Comparison of ENCODE assay signal across 24 cellular contexts in genomic region chr5:178757410-178757809, GRCh38.
"Had no signal": no experiment of that assay in that cellular context is flagged by ENCODE, and none has a peak within 500 bp of the region (broad histone marks: within the 10 kb centered on the region; RNA-seq: fewer than 3 reads in every experiment).

No MANE protein-coding gene starts in this region.

- H3K27ac ChIP-seq: colonic mucosa, coronary artery, dorsolateral prefrontal cortex, epithelial cell of prostate, esophagus muscularis mucosa, esophagus squamous epithelium, foreskin keratinocyte, gastrocnemius medialis, gastroesophageal sphincter, heart left ventricle, heart right ventricle, hepatocyte had no signal

- DNase-seq: colonic mucosa; cortex of kidney; dermis blood vessel endothelial cell; effector CD4-positive, alpha-beta T cell; effector CD8-positive, alpha-beta T cell; effector memory CD4-positive, alpha-beta T cell; effector memory CD8-positive, alpha-beta T cell; endodermal cell; erythroblast; esophagus squamous epithelium; foreskin fibroblast; foreskin keratinocyte; foreskin melanocyte; gastrocnemius medialis; glutamatergic neuron; head of caudate nucleus; heart left ventricle; heart right ventricle had no signal

- H3K4me3 ChIP-seq: colonic mucosa, coronary artery, dorsolateral prefrontal cortex, esophagus muscularis mucosa, esophagus squamous epithelium, gastrocnemius medialis, gastroesophageal sphincter, heart left ventricle, heart right ventricle, hepatocyte had no signal

- H3K9me3 ChIP-seq: colonic mucosa, esophagus muscularis mucosa, esophagus squamous epithelium, gastrocnemius medialis, gastroesophageal sphincter, heart left ventricle, heart right ventricle had no signal

- H3K4me1 ChIP-seq: colonic mucosa, esophagus muscularis mucosa, foreskin keratinocyte, gastrocnemius medialis, gastroesophageal sphincter, heart left ventricle, heart right ventricle had no signal

- H3K36me3 ChIP-seq: colonic mucosa, esophagus muscularis mucosa, esophagus squamous epithelium, gastrocnemius medialis, gastroesophageal sphincter, heart left ventricle, heart right ventricle had no signal
